Comparison of ENCODE assay signal across 7 cellular contexts in the genomic region with DNA sequence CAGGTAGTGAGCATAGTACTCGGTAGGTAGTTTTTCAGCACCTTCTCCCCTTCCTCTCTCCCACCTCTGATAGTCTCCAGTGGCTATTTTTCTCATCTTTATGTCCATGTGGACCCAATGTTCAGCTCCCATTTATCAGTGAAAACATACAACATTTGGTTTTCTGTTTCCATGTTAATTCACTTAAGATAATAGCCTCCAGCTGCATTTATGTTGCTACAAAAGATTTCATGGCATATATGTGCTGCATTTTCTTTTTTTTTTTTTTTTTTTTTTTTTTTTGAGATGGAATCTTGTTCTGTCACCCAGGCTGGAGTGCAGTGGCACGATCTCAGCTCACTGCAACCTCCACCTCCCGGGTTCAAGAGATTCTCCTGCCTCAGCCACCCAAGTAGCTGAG. TPM values are rescaled to one million over a fixed set of nuclear protein-coding genes. Genes with fewer than 3 reads are reported as not detected.
"Had no signal": no experiment of that assay in that cellular context is flagged by ENCODE, and none has a peak within 500 bp of the region (broad histone marks: within the 10 kb centered on the region; RNA-seq: fewer than 3 reads in every experiment).

No MANE protein-coding gene starts in this region.

RNA-seq across cellular contexts. Expression of a gene that starts 3.0 kb away (rescaled TPM):
- polyA plus RNA-seq: naive thymus-derived CD8-positive, alpha-beta T cell; neural cell; psoas muscle; right cardiac atrium; small intestine; smooth muscle cell; spleen had no signal
